ENCODE assay signal across 1 cellular context in the genomic region with DNA sequence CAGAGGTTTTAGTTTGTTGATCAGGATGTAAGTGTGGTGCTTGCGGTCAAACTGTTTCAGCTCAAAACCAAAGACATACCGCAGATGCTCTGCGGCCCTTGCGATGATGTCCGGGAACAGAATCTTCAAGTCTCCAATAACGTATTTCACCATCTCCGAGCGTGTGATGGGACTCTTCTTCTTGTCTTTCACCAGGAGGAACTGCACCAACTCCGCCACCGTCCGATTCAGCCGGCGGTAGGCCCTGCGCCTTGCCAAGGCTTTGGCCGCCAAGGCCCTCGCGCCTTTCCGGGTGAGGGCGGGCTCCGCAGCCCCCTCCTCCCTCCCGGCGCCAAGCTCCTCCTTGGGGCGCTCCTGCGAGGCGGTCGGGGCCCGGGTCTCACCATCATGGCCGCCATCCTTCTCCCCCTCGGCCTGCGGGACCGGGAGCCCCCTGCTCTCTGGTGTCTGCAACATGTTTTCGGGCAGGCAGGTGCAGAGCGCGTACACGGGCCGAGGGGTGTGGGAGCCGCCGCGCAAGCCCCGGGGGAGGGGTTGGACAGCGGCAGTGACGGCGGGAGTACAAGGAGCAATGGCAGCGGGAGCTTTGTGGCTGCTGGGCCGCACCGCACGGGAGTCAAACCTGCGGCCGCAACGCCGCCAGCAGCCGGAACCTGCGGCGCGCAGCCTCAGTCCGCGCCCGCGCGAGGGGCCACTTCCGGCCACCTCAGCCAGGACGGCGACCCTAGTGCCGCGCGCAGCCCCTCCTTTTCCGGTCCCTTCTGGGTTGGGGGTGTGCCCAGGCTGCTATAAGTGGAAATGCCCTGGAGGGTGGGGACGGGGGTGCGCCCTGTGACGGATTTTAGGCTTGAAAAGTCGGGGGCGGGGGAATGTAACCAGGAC.
TF ChIP-seq lines count a peak whose summit lies in the region.

A gene with protein sequence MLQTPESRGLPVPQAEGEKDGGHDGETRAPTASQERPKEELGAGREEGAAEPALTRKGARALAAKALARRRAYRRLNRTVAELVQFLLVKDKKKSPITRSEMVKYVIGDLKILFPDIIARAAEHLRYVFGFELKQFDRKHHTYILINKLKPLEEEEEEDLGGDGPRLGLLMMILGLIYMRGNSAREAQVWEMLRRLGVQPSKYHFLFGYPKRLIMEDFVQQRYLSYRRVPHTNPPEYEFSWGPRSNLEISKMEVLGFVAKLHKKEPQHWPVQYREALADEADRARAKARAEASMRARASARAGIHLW (minus strand): TSS at position 699 of the 882 bp plus-strand sequence. CDS start 243 bp downstream, at position 456.

TF ChIP-seq in HepG2, 621 proteins besides CTCF, POLR2A, EP300 and RAD21 (continued from another document and continues in another):
- 0 out of 2 replicates have a peak, but pooled peaks have one; percentile 22 for TF ChIP-seq MAZ (IDR thresholded peaks at IDR 0.05; ENCODE audit: borderline replicate concordance, low read depth, low read length)
- TF ChIP-seq MAZ (CRISPR knock-in tag; IDR thresholded peaks at IDR 0.05; ENCODE audit: low read depth) = peak; percentile 80; the same call in 1 of the 2 replicates
- TF ChIP-seq, protein P1, sequence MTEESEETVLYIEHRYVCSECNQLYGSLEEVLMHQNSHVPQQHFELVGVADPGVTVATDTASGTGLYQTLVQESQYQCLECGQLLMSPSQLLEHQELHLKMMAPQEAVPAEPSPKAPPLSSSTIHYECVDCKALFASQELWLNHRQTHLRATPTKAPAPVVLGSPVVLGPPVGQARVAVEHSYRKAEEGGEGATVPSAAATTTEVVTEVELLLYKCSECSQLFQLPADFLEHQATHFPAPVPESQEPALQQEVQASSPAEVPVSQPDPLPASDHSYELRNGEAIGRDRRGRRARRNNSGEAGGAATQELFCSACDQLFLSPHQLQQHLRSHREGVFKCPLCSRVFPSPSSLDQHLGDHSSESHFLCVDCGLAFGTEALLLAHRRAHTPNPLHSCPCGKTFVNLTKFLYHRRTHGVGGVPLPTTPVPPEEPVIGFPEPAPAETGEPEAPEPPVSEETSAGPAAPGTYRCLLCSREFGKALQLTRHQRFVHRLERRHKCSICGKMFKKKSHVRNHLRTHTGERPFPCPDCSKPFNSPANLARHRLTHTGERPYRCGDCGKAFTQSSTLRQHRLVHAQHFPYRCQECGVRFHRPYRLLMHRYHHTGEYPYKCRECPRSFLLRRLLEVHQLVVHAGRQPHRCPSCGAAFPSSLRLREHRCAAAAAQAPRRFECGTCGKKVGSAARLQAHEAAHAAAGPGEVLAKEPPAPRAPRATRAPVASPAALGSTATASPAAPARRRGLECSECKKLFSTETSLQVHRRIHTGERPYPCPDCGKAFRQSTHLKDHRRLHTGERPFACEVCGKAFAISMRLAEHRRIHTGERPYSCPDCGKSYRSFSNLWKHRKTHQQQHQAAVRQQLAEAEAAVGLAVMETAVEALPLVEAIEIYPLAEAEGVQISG (CRISPR knock-in tag; IDR thresholded peaks at IDR 0.05) = peak; percentile 86
- no peak for TF ChIP-seq ZSCAN29 (CRISPR knock-in tag; conservative IDR thresholded peaks at IDR 0.05)
- no peak for TF ChIP-seq ZBTB3 (CRISPR knock-in tag; IDR thresholded peaks at IDR 0.05; ENCODE audit: borderline replicate concordance, low read depth)
- no peak for TF ChIP-seq HMG20A (CRISPR knock-in tag; IDR thresholded peaks at IDR 0.05; ENCODE audit: borderline replicate concordance)
- no peak for TF ChIP-seq GTF2F1 (IDR thresholded peaks at IDR 0.05; ENCODE audit: low read length)
- TF ChIP-seq ZNF33B (CRISPR knock-in tag; IDR thresholded peaks at IDR 0.05) = 0 out of 2 replicates have a peak, but pooled peaks have one; percentile 38
- TF ChIP-seq ZNF652 (CRISPR knock-in tag; IDR thresholded peaks at IDR 0.05; ENCODE audit: borderline replicate concordance, low read depth) = no peak
- TF ChIP-seq, protein P2, sequence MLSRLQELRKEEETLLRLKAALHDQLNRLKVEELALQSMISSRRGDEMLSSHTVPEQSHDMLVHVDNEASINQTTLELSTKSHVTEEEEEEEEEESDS (CRISPR knock-in tag; IDR thresholded peaks at IDR 0.05; ENCODE audit: borderline replicate concordance) = 0 out of 2 replicates have a peak, but pooled peaks have one; percentile 27
- TF ChIP-seq BRCA1 (CRISPR knock-in tag; IDR thresholded peaks at IDR 0.05) = 0 out of 2 replicates have a peak, but pooled peaks have one; percentile 42
- TF ChIP-seq, protein P3, sequence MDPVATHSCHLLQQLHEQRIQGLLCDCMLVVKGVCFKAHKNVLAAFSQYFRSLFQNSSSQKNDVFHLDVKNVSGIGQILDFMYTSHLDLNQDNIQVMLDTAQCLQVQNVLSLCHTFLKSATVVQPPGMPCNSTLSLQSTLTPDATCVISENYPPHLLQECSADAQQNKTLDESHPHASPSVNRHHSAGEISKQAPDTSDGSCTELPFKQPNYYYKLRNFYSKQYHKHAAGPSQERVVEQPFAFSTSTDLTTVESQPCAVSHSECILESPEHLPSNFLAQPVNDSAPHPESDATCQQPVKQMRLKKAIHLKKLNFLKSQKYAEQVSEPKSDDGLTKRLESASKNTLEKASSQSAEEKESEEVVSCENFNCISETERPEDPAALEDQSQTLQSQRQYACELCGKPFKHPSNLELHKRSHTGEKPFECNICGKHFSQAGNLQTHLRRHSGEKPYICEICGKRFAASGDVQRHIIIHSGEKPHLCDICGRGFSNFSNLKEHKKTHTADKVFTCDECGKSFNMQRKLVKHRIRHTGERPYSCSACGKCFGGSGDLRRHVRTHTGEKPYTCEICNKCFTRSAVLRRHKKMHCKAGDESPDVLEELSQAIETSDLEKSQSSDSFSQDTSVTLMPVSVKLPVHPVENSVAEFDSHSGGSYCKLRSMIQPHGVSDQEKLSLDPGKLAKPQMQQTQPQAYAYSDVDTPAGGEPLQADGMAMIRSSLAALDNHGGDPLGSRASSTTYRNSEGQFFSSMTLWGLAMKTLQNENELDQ (CRISPR knock-in tag; IDR thresholded peaks at IDR 0.05; ENCODE audit: borderline replicate concordance) = no peak
- peak; percentile 95 for TF ChIP-seq ZNF225 (CRISPR knock-in tag; IDR thresholded peaks at IDR 0.05)
- peak; percentile 84 for TF ChIP-seq TBX2 (CRISPR knock-in tag; IDR thresholded peaks at IDR 0.05; ENCODE audit: borderline replicate concordance)
- TF ChIP-seq, protein P4, sequence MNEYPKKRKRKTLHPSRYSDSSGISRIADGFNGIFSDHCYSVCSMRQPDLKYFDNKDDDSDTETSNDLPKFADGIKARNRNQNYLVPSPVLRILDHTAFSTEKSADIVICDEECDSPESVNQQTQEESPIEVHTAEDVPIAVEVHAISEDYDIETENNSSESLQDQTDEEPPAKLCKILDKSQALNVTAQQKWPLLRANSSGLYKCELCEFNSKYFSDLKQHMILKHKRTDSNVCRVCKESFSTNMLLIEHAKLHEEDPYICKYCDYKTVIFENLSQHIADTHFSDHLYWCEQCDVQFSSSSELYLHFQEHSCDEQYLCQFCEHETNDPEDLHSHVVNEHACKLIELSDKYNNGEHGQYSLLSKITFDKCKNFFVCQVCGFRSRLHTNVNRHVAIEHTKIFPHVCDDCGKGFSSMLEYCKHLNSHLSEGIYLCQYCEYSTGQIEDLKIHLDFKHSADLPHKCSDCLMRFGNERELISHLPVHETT (CRISPR knock-in tag; conservative IDR thresholded peaks at IDR 0.05) = no peak; the same call in 1 of the 2 replicates
- no peak for TF ChIP-seq CEBPG (CRISPR knock-in tag; IDR thresholded peaks at IDR 0.05)
- no peak for TF ChIP-seq KDM6A (CRISPR knock-in tag; IDR thresholded peaks at IDR 0.05; ENCODE audit: low read depth)
- TF ChIP-seq PRMT3 (CRISPR knock-in tag; IDR thresholded peaks at IDR 0.05; ENCODE audit: borderline replicate concordance, low read depth) = no peak
- no peak for TF ChIP-seq ZNF879 (CRISPR knock-in tag; IDR thresholded peaks at IDR 0.05)
- TF ChIP-seq, protein P5, sequence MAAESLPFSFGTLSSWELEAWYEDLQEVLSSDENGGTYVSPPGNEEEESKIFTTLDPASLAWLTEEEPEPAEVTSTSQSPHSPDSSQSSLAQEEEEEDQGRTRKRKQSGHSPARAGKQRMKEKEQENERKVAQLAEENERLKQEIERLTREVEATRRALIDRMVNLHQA (CRISPR knock-in tag; IDR thresholded peaks at IDR 0.05) = no peak
- TF ChIP-seq, protein P6, sequence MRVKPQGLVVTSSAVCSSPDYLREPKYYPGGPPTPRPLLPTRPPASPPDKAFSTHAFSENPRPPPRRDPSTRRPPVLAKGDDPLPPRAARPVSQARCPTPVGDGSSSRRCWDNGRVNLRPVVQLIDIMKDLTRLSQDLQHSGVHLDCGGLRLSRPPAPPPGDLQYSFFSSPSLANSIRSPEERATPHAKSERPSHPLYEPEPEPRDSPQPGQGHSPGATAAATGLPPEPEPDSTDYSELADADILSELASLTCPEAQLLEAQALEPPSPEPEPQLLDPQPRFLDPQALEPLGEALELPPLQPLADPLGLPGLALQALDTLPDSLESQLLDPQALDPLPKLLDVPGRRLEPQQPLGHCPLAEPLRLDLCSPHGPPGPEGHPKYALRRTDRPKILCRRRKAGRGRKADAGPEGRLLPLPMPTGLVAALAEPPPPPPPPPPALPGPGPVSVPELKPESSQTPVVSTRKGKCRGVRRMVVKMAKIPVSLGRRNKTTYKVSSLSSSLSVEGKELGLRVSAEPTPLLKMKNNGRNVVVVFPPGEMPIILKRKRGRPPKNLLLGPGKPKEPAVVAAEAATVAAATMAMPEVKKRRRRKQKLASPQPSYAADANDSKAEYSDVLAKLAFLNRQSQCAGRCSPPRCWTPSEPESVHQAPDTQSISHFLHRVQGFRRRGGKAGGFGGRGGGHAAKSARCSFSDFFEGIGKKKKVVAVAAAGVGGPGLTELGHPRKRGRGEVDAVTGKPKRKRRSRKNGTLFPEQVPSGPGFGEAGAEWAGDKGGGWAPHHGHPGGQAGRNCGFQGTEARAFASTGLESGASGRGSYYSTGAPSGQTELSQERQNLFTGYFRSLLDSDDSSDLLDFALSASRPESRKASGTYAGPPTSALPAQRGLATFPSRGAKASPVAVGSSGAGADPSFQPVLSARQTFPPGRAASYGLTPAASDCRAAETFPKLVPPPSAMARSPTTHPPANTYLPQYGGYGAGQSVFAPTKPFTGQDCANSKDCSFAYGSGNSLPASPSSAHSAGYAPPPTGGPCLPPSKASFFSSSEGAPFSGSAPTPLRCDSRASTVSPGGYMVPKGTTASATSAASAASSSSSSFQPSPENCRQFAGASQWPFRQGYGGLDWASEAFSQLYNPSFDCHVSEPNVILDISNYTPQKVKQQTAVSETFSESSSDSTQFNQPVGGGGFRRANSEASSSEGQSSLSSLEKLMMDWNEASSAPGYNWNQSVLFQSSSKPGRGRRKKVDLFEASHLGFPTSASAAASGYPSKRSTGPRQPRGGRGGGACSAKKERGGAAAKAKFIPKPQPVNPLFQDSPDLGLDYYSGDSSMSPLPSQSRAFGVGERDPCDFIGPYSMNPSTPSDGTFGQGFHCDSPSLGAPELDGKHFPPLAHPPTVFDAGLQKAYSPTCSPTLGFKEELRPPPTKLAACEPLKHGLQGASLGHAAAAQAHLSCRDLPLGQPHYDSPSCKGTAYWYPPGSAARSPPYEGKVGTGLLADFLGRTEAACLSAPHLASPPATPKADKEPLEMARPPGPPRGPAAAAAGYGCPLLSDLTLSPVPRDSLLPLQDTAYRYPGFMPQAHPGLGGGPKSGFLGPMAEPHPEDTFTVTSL (CRISPR knock-in tag; IDR thresholded peaks at IDR 0.05; ENCODE audit: borderline replicate concordance) = no peak
- TF ChIP-seq, protein P7, sequence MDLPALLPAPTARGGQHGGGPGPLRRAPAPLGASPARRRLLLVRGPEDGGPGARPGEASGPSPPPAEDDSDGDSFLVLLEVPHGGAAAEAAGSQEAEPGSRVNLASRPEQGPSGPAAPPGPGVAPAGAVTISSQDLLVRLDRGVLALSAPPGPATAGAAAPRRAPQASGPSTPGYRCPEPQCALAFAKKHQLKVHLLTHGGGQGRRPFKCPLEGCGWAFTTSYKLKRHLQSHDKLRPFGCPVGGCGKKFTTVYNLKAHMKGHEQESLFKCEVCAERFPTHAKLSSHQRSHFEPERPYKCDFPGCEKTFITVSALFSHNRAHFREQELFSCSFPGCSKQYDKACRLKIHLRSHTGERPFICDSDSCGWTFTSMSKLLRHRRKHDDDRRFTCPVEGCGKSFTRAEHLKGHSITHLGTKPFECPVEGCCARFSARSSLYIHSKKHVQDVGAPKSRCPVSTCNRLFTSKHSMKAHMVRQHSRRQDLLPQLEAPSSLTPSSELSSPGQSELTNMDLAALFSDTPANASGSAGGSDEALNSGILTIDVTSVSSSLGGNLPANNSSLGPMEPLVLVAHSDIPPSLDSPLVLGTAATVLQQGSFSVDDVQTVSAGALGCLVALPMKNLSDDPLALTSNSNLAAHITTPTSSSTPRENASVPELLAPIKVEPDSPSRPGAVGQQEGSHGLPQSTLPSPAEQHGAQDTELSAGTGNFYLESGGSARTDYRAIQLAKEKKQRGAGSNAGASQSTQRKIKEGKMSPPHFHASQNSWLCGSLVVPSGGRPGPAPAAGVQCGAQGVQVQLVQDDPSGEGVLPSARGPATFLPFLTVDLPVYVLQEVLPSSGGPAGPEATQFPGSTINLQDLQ (CRISPR knock-in tag; IDR thresholded peaks at IDR 0.05) = peak; percentile 81
- 0 out of 2 replicates have a peak, but pooled peaks have one; percentile 12 for TF ChIP-seq SOX5 (CRISPR knock-in tag; IDR thresholded peaks at IDR 0.05; ENCODE audit: borderline replicate concordance)
- TF ChIP-seq, protein P8, sequence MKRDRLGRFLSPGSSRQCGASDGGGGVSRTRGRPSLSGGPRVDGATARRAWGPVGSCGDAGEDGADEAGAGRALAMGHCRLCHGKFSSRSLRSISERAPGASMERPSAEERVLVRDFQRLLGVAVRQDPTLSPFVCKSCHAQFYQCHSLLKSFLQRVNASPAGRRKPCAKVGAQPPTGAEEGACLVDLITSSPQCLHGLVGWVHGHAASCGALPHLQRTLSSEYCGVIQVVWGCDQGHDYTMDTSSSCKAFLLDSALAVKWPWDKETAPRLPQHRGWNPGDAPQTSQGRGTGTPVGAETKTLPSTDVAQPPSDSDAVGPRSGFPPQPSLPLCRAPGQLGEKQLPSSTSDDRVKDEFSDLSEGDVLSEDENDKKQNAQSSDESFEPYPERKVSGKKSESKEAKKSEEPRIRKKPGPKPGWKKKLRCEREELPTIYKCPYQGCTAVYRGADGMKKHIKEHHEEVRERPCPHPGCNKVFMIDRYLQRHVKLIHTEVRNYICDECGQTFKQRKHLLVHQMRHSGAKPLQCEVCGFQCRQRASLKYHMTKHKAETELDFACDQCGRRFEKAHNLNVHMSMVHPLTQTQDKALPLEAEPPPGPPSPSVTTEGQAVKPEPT (CRISPR knock-in tag; IDR thresholded peaks at IDR 0.05; ENCODE audit: low read depth) = no peak
- no peak for TF ChIP-seq SUZ12 (IDR thresholded peaks at IDR 0.05; ENCODE audit: low read depth, low read length)
- no peak for TF ChIP-seq LCORL (IDR thresholded peaks at IDR 0.05)
- TF ChIP-seq LCORL (CRISPR knock-in tag; IDR thresholded peaks at IDR 0.05) = peak; percentile 83
- no peak for TF ChIP-seq ZNF496 (CRISPR knock-in tag; IDR thresholded peaks at IDR 0.05; ENCODE audit: insufficient replicate concordance)
- TF ChIP-seq, protein P9, sequence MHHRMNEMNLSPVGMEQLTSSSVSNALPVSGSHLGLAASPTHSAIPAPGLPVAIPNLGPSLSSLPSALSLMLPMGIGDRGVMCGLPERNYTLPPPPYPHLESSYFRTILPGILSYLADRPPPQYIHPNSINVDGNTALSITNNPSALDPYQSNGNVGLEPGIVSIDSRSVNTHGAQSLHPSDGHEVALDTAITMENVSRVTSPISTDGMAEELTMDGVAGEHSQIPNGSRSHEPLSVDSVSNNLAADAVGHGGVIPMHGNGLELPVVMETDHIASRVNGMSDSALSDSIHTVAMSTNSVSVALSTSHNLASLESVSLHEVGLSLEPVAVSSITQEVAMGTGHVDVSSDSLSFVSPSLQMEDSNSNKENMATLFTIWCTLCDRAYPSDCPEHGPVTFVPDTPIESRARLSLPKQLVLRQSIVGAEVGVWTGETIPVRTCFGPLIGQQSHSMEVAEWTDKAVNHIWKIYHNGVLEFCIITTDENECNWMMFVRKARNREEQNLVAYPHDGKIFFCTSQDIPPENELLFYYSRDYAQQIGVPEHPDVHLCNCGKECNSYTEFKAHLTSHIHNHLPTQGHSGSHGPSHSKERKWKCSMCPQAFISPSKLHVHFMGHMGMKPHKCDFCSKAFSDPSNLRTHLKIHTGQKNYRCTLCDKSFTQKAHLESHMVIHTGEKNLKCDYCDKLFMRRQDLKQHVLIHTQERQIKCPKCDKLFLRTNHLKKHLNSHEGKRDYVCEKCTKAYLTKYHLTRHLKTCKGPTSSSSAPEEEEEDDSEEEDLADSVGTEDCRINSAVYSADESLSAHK (CRISPR knock-in tag; IDR thresholded peaks at IDR 0.05; ENCODE audit: borderline replicate concordance) = no peak
